Comparison of ENCODE assay signal across 35 cellular contexts in genomic region chrX:10341309-10341708, GRCh38.
"Had no signal": no experiment of that assay in that cellular context is flagged by ENCODE, and none has a peak within 500 bp of the region (broad histone marks: within the 10 kb centered on the region; RNA-seq: fewer than 3 reads in every experiment).

No MANE protein-coding gene starts in this region.

- ATAC-seq: pancreas, sciatic nerve had no signal

- H3K9me3 ChIP-seq: ascending aorta, esophagus squamous epithelium, left ventricle myocardium inferior, neutrophil, pancreas, prostate gland, thoracic aorta, uterus had no signal

- H3K4me1 Mint-ChIP-seq: activated CD4-positive, alpha-beta memory T cell treated with anti-CD3 and anti-CD28 coated beads, Interleukin-2, amount 10 ng/mL, durations not matched to agents 7 days and 5 days; activated CD4-positive, alpha-beta T cell treated with anti-CD3 and anti-CD28 coated beads, Interleukin-2, amount 10 ng/mL, durations not matched to agents 24 days and 14 days; activated naive CD4-positive, alpha-beta T cell treated with anti-CD3 and anti-CD28 coated beads, Interleukin-2, amount 10 ng/mL, durations not matched to agents 7 days and 5 days; activated naive CD8-positive, alpha-beta T cell treated with anti-CD3 and anti-CD28 coated beads, Interleukin-2, amount 10 ng/mL, durations not matched to agents 7 days and 5 days; endodermal cell had no signal

- H3K27ac ChIP-seq: ascending aorta, brain microvascular endothelial cell, esophagus squamous epithelium, left ventricle myocardium inferior, neutrophil, pancreas, prostate gland, skin epidermis, thoracic aorta, uterus, VCaP had no signal

- H3K4me3 Mint-ChIP-seq: activated CD4-positive, alpha-beta memory T cell treated with anti-CD3 and anti-CD28 coated beads, Interleukin-2, amount 10 ng/mL, durations not matched to agents 7 days and 5 days; activated CD4-positive, alpha-beta T cell treated with anti-CD3 and anti-CD28 coated beads, Interleukin-2, amount 10 ng/mL, durations not matched to agents 24 days and 14 days; activated naive CD4-positive, alpha-beta T cell treated with anti-CD3 and anti-CD28 coated beads, Interleukin-2, amount 10 ng/mL, durations not matched to agents 7 days and 5 days; activated naive CD8-positive, alpha-beta T cell treated with anti-CD3 and anti-CD28 coated beads, Interleukin-2, amount 10 ng/mL, durations not matched to agents 7 days and 5 days; activated T-cell treated with anti-CD3 and anti-CD28 coated beads, Interleukin-2, amount 50 U/mL, for 24 hours; dendritic cell treated with granulocyte-macrophage colony-stimulating factor and Interleukin-4, amounts not matched to agents 40 ng/mL and 50 ng/mL, for 4 days; endodermal cell; nephron; stimulated activated naive CD8-positive, alpha-beta T cell treated with anti-CD3 and anti-CD28 coated beads, Interleukin-15, Interleukin-2, amounts not matched to agents 100 ng/mL and 50 ng/mL, for 24 hours; type B pancreatic cell had no signal

- H3K9me3 Mint-ChIP-seq: activated CD4-positive, alpha-beta memory T cell treated with anti-CD3 and anti-CD28 coated beads, Interleukin-2, amount 10 ng/mL, durations not matched to agents 7 days and 5 days; activated CD4-positive, alpha-beta T cell treated with anti-CD3 and anti-CD28 coated beads, Interleukin-2, amount 10 ng/mL, durations not matched to agents 24 days and 14 days; activated naive CD4-positive, alpha-beta T cell treated with anti-CD3 and anti-CD28 coated beads, Interleukin-2, amount 10 ng/mL, durations not matched to agents 7 days and 5 days; activated naive CD8-positive, alpha-beta T cell treated with anti-CD3 and anti-CD28 coated beads, Interleukin-2, amount 10 ng/mL, durations not matched to agents 7 days and 5 days; activated T-cell treated with anti-CD3 and anti-CD28 coated beads, Interleukin-2, amount 50 U/mL, for 24 hours; dendritic cell treated with granulocyte-macrophage colony-stimulating factor and Interleukin-4, amounts not matched to agents 40 ng/mL and 50 ng/mL, for 4 days; stimulated activated naive CD8-positive, alpha-beta T cell treated with anti-CD3 and anti-CD28 coated beads, Interleukin-15, Interleukin-2, amounts not matched to agents 100 ng/mL and 50 ng/mL, for 24 hours; type B pancreatic cell had no signal

- H3K27me3 ChIP-seq: ascending aorta, brain microvascular endothelial cell, esophagus squamous epithelium, neutrophil, uterus had no signal

- FAIRE-seq: frontal cortex, pancreas, TTC549 had no signal

- H3K4me3 ChIP-seq: ascending aorta, esophagus squamous epithelium, left ventricle myocardium inferior, lung, pancreas, prostate gland, skin epidermis, thoracic aorta, uterus had no signal

- H3K4me1 ChIP-seq: ascending aorta, esophagus squamous epithelium, left ventricle myocardium inferior, pancreas, prostate gland, uterus had no signal

- H3K36me3 Mint-ChIP-seq: activated naive CD4-positive, alpha-beta T cell treated with anti-CD3 and anti-CD28 coated beads, Interleukin-2, amount 10 ng/mL, durations not matched to agents 7 days and 5 days; activated naive CD8-positive, alpha-beta T cell treated with anti-CD3 and anti-CD28 coated beads, Interleukin-2, amount 10 ng/mL, durations not matched to agents 7 days and 5 days; type B pancreatic cell had no signal

- H3K27ac Mint-ChIP-seq: activated CD4-positive, alpha-beta memory T cell treated with anti-CD3 and anti-CD28 coated beads, Interleukin-2, amount 10 ng/mL, durations not matched to agents 7 days and 5 days; activated CD4-positive, alpha-beta T cell treated with anti-CD3 and anti-CD28 coated beads, Interleukin-2, amount 10 ng/mL, durations not matched to agents 24 days and 14 days; activated naive CD4-positive, alpha-beta T cell treated with anti-CD3 and anti-CD28 coated beads, Interleukin-2, amount 10 ng/mL, durations not matched to agents 7 days and 5 days; activated naive CD8-positive, alpha-beta T cell treated with anti-CD3 and anti-CD28 coated beads, Interleukin-2, amount 10 ng/mL, durations not matched to agents 7 days and 5 days; activated T-cell treated with anti-CD3 and anti-CD28 coated beads, Interleukin-2, amount 50 U/mL, for 24 hours; dendritic cell treated with granulocyte-macrophage colony-stimulating factor and Interleukin-4, amounts not matched to agents 40 ng/mL and 50 ng/mL, for 4 days; endodermal cell; nephron; stimulated activated naive CD8-positive, alpha-beta T cell treated with anti-CD3 and anti-CD28 coated beads, Interleukin-15, Interleukin-2, amounts not matched to agents 100 ng/mL and 50 ng/mL, for 24 hours; type B pancreatic cell had no signal

- DNase-seq: activated CD4-positive, alpha-beta memory T cell treated with anti-CD3 and anti-CD28 coated beads, Interleukin-2, amount 10 ng/mL, durations not matched to agents 7 days and 5 days; activated CD4-positive, alpha-beta T cell treated with anti-CD3 and anti-CD28 coated beads, Interleukin-2, amount 10 ng/mL, durations not matched to agents 24 days and 14 days; activated CD4-positive, CD25-positive, alpha-beta regulatory T cell treated with anti-CD3 and anti-CD28 coated beads, Interleukin-2, amount 50 U/mL, for 72 hours; activated CD8-positive, alpha-beta memory T cell treated with anti-CD3 and anti-CD28 coated beads, Interleukin-2, amount 50 U/mL, for 48 hours; activated gamma-delta T cell; activated naive CD4-positive, alpha-beta T cell treated with anti-CD3 and anti-CD28 coated beads, Interleukin-2, amount 10 ng/mL, durations not matched to agents 7 days and 5 days; activated naive CD8-positive, alpha-beta T cell treated with anti-CD3 and anti-CD28 coated beads, Interleukin-2, amount 10 ng/mL, durations not matched to agents 7 days and 5 days; activated T-cell treated with anti-CD3 and anti-CD28 coated beads, Interleukin-2, amount 50 U/mL, for 24 hours; brain microvascular endothelial cell; central memory CD4-positive, alpha-beta T cell; endodermal cell; esophagus squamous epithelium; glutamatergic neuron; islet precursor cell; left ventricle myocardium inferior; pancreas; retina; stimulated activated CD4-positive, alpha-beta T cell treated with anti-CD3 and anti-CD28 coated beads, Interleukin-12 subunit alpha, Interleukin-12 subunit beta, amount 100 ng/mL, for 4 hours; stimulated activated CD4-positive, alpha-beta T cell treated with anti-CD3 and anti-CD28 coated beads, Interleukin-4, amount 100 ng/mL, for 1 hour; T-helper 9 cell; uterus had no signal

- H3K36me3 ChIP-seq: ascending aorta, brain microvascular endothelial cell, esophagus squamous epithelium, left ventricle myocardium inferior, neutrophil, pancreas, prostate gland, thoracic aorta, uterus had no signal

- H3K27me3 Mint-ChIP-seq: activated CD4-positive, alpha-beta memory T cell treated with anti-CD3 and anti-CD28 coated beads, Interleukin-2, amount 10 ng/mL, durations not matched to agents 7 days and 5 days; activated CD4-positive, alpha-beta T cell treated with anti-CD3 and anti-CD28 coated beads, Interleukin-2, amount 10 ng/mL, durations not matched to agents 24 days and 14 days; activated naive CD4-positive, alpha-beta T cell treated with anti-CD3 and anti-CD28 coated beads, Interleukin-2, amount 10 ng/mL, durations not matched to agents 7 days and 5 days; stimulated activated naive CD8-positive, alpha-beta T cell treated with anti-CD3 and anti-CD28 coated beads, Interleukin-15, Interleukin-2, amounts not matched to agents 100 ng/mL and 50 ng/mL, for 24 hours; type B pancreatic cell had no signal
